In genomic region chr11:80872116-80872728, GRCh38 we compare ENCODE assay signal across 16 cellular contexts.
DNase-seq lines count a peak whose midpoint lies in the region; ATAC-seq, FAIRE-seq and TF ChIP-seq lines count a peak whose summit lies in the region.
"Had no signal": no experiment of that assay in that cellular context is flagged by ENCODE, and none has a peak within 500 bp of the region (broad histone marks: within the 10 kb centered on the region; RNA-seq: fewer than 3 reads in every experiment).

No MANE protein-coding gene starts in this region.

- peak; percentile 28 for FAIRE-seq in bronchial epithelial cell (lab: Jason Lieb, UNC)
- FAIRE-seq in RCC 7860 (lab: Jason Lieb, UNC) = no peak
- FAIRE-seq: A549, H1 had no signal

- DNase-seq in bronchial epithelial cell (ENCODE audit: low read depth) (peak; percentile 59), coronary artery (ENCODE audit: low spot score) (no peak), RCC 7860 (ENCODE audit: low spot score) (no peak), GM19240 (ENCODE audit: insufficient read length, low spot score) (no peak)
- DNase-seq: HFFc6, KG1, NCI-H1048, NCI-H1694, NCI-H2107, NCI-H345, NCI-H526 treated with DMSO at 0.1 percent for 48 hours had no signal

- no peak overlapping the region for H3K27ac ChIP-seq in coronary artery
- H3K27ac ChIP-seq: A549 had no signal

- no peaks in the 10 kb centered on the region for H3K36me3 ChIP-seq in bronchial epithelial cell (ENCODE audit: control insufficient read depth, insufficient read depth, low read length)

- TF ChIP-seq CTCF in bronchial epithelial cell (IDR thresholded peaks at IDR 0.05; ENCODE audit: insufficient read depth, low read length, severe bottlenecking) (no peak), coronary artery (IDR thresholded peaks at IDR 0.05) (no peak)

- H3K4me3 ChIP-seq in bronchial epithelial cell (ENCODE audit: low read depth, low read length) = no peak overlapping the region
- H3K4me3 ChIP-seq in coronary artery = no peak overlapping the region
- H3K4me3 ChIP-seq: A549 had no signal

- no peaks in the 10 kb centered on the region for H3K27me3 ChIP-seq in bronchial epithelial cell (ENCODE audit: control insufficient read depth, insufficient read depth, low read length)

- ATAC-seq in GM18511 (IDR thresholded peaks at IDR 0.05; ENCODE audit: unreplicated experiment) = peak; percentile 55
- peak; percentile 51 for ATAC-seq in GM21381 (IDR thresholded peaks at IDR 0.05; ENCODE audit: unreplicated experiment)
- peak; percentile 64 for ATAC-seq in HG02840 (IDR thresholded peaks at IDR 0.05; ENCODE audit: low FRiP score, unreplicated experiment)
- ATAC-seq: A549 had no signal
